In genomic region chr18:30444544-30444943, GRCh38 we compare ENCODE assay signal across 11 cellular contexts.
"Had no signal": no experiment of that assay in that cellular context is flagged by ENCODE, and none has a peak within 500 bp of the region (broad histone marks: within the 10 kb centered on the region; RNA-seq: fewer than 3 reads in every experiment).

No MANE protein-coding gene starts in this region.

- H3K9ac ChIP-seq: GM23248 had no signal

- DNase-seq: GM23248, GOT3, H7, H9, HCEC 1CT, HFFc6 had no signal

- FAIRE-seq: H1, H54 had no signal

- H3K9me3 ChIP-seq: HAP-1 had no signal

- H3K4me3 ChIP-seq: GM23248, GM23338, HAP-1 had no signal

- H3K4me2 ChIP-seq: GM23338 had no signal

- H3K4me1 ChIP-seq: HAP-1 had no signal

- H2AFZ ChIP-seq: GM23248 had no signal

- H3K27ac ChIP-seq: GM23248 had no signal

- H3K36me3 ChIP-seq: HAP-1 had no signal

- ATAC-seq: GM23338, HCT116 had no signal
